ENCODE assay signal across 8 cellular contexts in the genomic region with DNA sequence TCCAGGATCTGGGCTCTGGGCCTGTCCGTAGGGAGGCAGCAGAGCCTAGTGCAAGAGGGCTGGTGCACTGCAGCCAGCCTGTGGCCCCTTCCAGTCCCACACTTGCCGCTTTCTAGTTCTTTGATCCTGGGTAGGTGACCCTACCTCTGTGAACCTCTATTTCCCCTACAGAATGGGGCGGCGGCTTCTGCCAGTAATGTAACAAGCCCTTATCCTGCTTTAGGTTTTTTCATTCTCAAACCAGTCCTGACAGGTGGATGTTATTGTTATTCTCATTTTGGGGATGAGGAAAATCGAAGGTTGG. TPM values are rescaled to one million over a fixed set of nuclear protein-coding genes. Genes with fewer than 3 reads are reported as not detected.
DNase-seq lines count a peak whose midpoint lies in the region; ATAC-seq, FAIRE-seq and TF ChIP-seq lines count a peak whose summit lies in the region.

No MANE protein-coding gene starts in this region.

- POLR2A ChIA-PET in HEK293 (lab: Yijun Ruan, JAX): interaction anchor here (1.2 to 2.6 kb wide), 4 partner anchors 15 to 259 kb away, joined by 3 to 19 read pairs (median 6); partner anchors contain the start of genes ECI1 and RPS2
- POLR2A ChIA-PET in activated CD8-positive, alpha-beta T cell treated with anti-CD3 and anti-CD28 coated beads for 36 hours (lab: Charles Lee): interaction anchor here (1.0 to 4.0 kb wide), 4 partner anchors 10 to 69 kb away, joined by 3 to 19 read pairs (median 4); partner anchors contain the start of genes ECI1 and TRAF7

- CTCF ChIA-PET in HEK293 (lab: Yijun Ruan, JAX): interaction anchor here (0.6 to 1.0 kb wide), 2 partner anchors 29 to 220 kb away, joined by 3 read pairs; no protein-coding TSS in a partner anchor
- CTCF ChIA-PET in activated CD8-positive, alpha-beta T cell treated with anti-CD3 and anti-CD28 coated beads for 36 hours (lab: Charles Lee): interaction anchor here (1.8 to 2.7 kb wide), 2 partner anchors 28 to 29 kb away, joined by 6 to 9 read pairs; partner anchors contain the start of gene ECI1

- H3K9me3 ChIP-seq in HEK293 (ENCODE audit: control insufficient read depth, insufficient read depth, low read depth, low read length) (no peaks in the 10 kb centered on the region), iPS DF 6.9 (ENCODE audit: control insufficient read depth, insufficient read depth, low read length) (no peaks in the 10 kb centered on the region)

- H3K27me3 ChIP-seq in iPS DF 6.9 (ENCODE audit: control insufficient read depth, insufficient read depth, low read length): no peaks in the 10 kb centered on the region

- H3K4me1 ChIP-seq in HEK293 (ENCODE audit: control insufficient read depth, insufficient read depth, low read length) (0 out of 2 replicates have a peak, but pooled peaks cover 2% of the 10 kb centered on the region), iPS DF 6.9 (ENCODE audit: control insufficient read depth, insufficient read depth, low read length) (no peaks in the 10 kb centered on the region)

- intact Hi-C loops in activated CD8-positive, alpha-beta T cell treated with anti-CD3 and anti-CD28 coated beads for 36 hours (cut with micrococcal nuclease): no loop called here

- H3K4me3 ChIP-seq in HEK293 (ENCODE audit: low read depth, low read length): peak overlapping the region; percentile 96
- peak overlapping the region; percentile 84 for H3K4me3 ChIP-seq in iPS DF 6.9 (ENCODE audit: low read length)

- TF ChIP-seq CTCF in HEK293 (tag by site-specific recombination; IDR thresholded peaks at IDR 0.05): peak; percentile 60; the same call in 1 of the 2 replicates
- TF ChIP-seq CTCF in activated CD8-positive, alpha-beta T cell treated with anti-CD3 and anti-CD28 coated beads for 36 hours (IDR thresholded peaks at IDR 0.05): no peak
- TF ChIP-seq CTCF in D721Med (IDR thresholded peaks at IDR 0.05; ENCODE audit: insufficient read depth, missing control alignments): no peak

- no peak for FAIRE-seq in D721Med (lab: Jason Lieb, UNC)

- H3K27ac ChIP-seq in HEK293 (ENCODE audit: extremely low read depth, low read depth, low read length) (peak overlapping the region; percentile 94), iPS DF 6.9 (ENCODE audit: low read length) (no peak overlapping the region)

- DNase-seq in CD1c-positive myeloid dendritic cell (ENCODE audit: extremely low spot score) (peak; percentile 17), iPS DF 6.9 (ENCODE audit: low read depth, low spot score) (no peak), activated gamma-delta T cell (lab: John Stamatoyannopoulos, UW) (no peak), DMS153 (lab: John Stamatoyannopoulos, UW) (no peak), D721Med (ENCODE audit: insufficient read length, low spot score) (no peak)
- DNase-seq in activated CD8-positive, alpha-beta T cell treated with anti-CD3 and anti-CD28 coated beads for 36 hours: no peak
- no peak for DNase-seq in stimulated activated effector memory CD8-positive, alpha-beta T cell treated with anti-CD3 and anti-CD28 coated beads, Interleukin-12 subunit alpha, Interleukin-12 subunit beta, amount 100 ng/mL, for 72 hours (ENCODE audit: low spot score in 2 of 2)

- peak overlapping the region; percentile 52 for H3K27ac Mint-ChIP-seq in activated CD8-positive, alpha-beta T cell treated with anti-CD3 and anti-CD28 coated beads for 36 hours
- H3K27ac Mint-ChIP-seq in stimulated activated effector memory CD8-positive, alpha-beta T cell treated with anti-CD3 and anti-CD28 coated beads, Interleukin-12 subunit alpha, Interleukin-12 subunit beta, amount 100 ng/mL, for 72 hours: peak overlapping the region; percentile 92

- H3K4me1 Mint-ChIP-seq in activated CD8-positive, alpha-beta T cell treated with anti-CD3 and anti-CD28 coated beads for 36 hours (ENCODE audit: low read depth): peaks cover 10% of the 10 kb centered on the region
- H3K4me1 Mint-ChIP-seq in stimulated activated effector memory CD8-positive, alpha-beta T cell treated with anti-CD3 and anti-CD28 coated beads, Interleukin-12 subunit alpha, Interleukin-12 subunit beta, amount 100 ng/mL, for 72 hours: peaks cover 17% of the 10 kb centered on the region

- H3K36me3 ChIP-seq in HEK293 (ENCODE audit: control insufficient read depth in 2 of 2, insufficient read depth in 1 of 2, low read length in 2 of 2) (peaks cover 0 to 26% of the 10 kb centered on the region in 2 experiments; a peak in 2 of 3 replicates), iPS DF 6.9 (ENCODE audit: control insufficient read depth, insufficient read depth, low read length) (no peaks in the 10 kb centered on the region; the same call in 1 of the 2 replicates)

- peak; percentile 0 for ATAC-seq in activated CD8-positive, alpha-beta T cell treated with anti-CD3 and anti-CD28 coated beads for 36 hours
- ATAC-seq in stimulated activated effector memory CD8-positive, alpha-beta T cell treated with anti-CD3 and anti-CD28 coated beads, Interleukin-12 subunit alpha, Interleukin-12 subunit beta, amount 100 ng/mL, for 72 hours: no peak

- no CpG with 5 or more reads among the region's 5 CpGs for WGBS in iPS DF 6.9 (ENCODE audit: insufficient coverage, insufficient read length)

- H3K27me3 Mint-ChIP-seq in activated CD8-positive, alpha-beta T cell treated with anti-CD3 and anti-CD28 coated beads for 36 hours: no peaks in the 10 kb centered on the region

- peaks cover 4% of the 10 kb centered on the region for H3K36me3 Mint-ChIP-seq in activated CD8-positive, alpha-beta T cell treated with anti-CD3 and anti-CD28 coated beads for 36 hours (ENCODE audit: low read depth)
- peaks cover 11% of the 10 kb centered on the region for H3K36me3 Mint-ChIP-seq in stimulated activated effector memory CD8-positive, alpha-beta T cell treated with anti-CD3 and anti-CD28 coated beads, Interleukin-12 subunit alpha, Interleukin-12 subunit beta, amount 100 ng/mL, for 72 hours

- H3K4me3 Mint-ChIP-seq in activated CD8-positive, alpha-beta T cell treated with anti-CD3 and anti-CD28 coated beads for 36 hours: peak overlapping the region; percentile 80
- peak overlapping the region; percentile 80 for H3K4me3 Mint-ChIP-seq in stimulated activated effector memory CD8-positive, alpha-beta T cell treated with anti-CD3 and anti-CD28 coated beads, Interleukin-12 subunit alpha, Interleukin-12 subunit beta, amount 100 ng/mL, for 72 hours

- H3K9me3 Mint-ChIP-seq in activated CD8-positive, alpha-beta T cell treated with anti-CD3 and anti-CD28 coated beads for 36 hours: no peaks in the 10 kb centered on the region
- no peaks in the 10 kb centered on the region for H3K9me3 Mint-ChIP-seq in stimulated activated effector memory CD8-positive, alpha-beta T cell treated with anti-CD3 and anti-CD28 coated beads, Interleukin-12 subunit alpha, Interleukin-12 subunit beta, amount 100 ng/mL, for 72 hours

TF ChIP-seq in HEK293, 187 proteins besides CTCF, POLR2A, EP300 and RAD21 (continues in another document):
- no peak for TF ChIP-seq ZNF585B (tag by site-specific recombination; IDR thresholded peaks at IDR 0.05)
- no peak for TF ChIP-seq ZNF600 (tag by site-specific recombination; IDR thresholded peaks at IDR 0.05)
- TF ChIP-seq SP3 (tag by site-specific recombination; IDR thresholded peaks at IDR 0.05): peak; percentile 19; the same call in 1 of the 2 replicates
- no peak; the same call in 1 of the 2 replicates for TF ChIP-seq KLF7 (tag by site-specific recombination; IDR thresholded peaks at IDR 0.05; ENCODE audit: borderline replicate concordance)
- TF ChIP-seq KLF1 (tag by site-specific recombination; IDR thresholded peaks at IDR 0.05): peak; percentile 12; the same call in 1 of the 2 replicates
- no peak for TF ChIP-seq ZNF501 (tag by site-specific recombination; IDR thresholded peaks at IDR 0.05)
- TF ChIP-seq ZBTB21 (tag by site-specific recombination; IDR thresholded peaks at IDR 0.05): no peak
- no peak for TF ChIP-seq ZNF529 (tag by site-specific recombination; IDR thresholded peaks at IDR 0.05; ENCODE audit: insufficient replicate concordance)
- no peak for TF ChIP-seq ZNF37A (tag by site-specific recombination; IDR thresholded peaks at IDR 0.05)
- no peak for TF ChIP-seq KLF8 (tag by site-specific recombination; IDR thresholded peaks at IDR 0.05)
- TF ChIP-seq ZNF140 (tag by site-specific recombination; IDR thresholded peaks at IDR 0.05): no peak
- TF ChIP-seq GFI1B (tag by site-specific recombination; IDR thresholded peaks at IDR 0.05): no peak
- 0 out of 2 replicates have a peak, but pooled peaks have one; percentile 2 for TF ChIP-seq SCRT2 (tag by site-specific recombination; IDR thresholded peaks at IDR 0.05)
- TF ChIP-seq, protein P1, sequence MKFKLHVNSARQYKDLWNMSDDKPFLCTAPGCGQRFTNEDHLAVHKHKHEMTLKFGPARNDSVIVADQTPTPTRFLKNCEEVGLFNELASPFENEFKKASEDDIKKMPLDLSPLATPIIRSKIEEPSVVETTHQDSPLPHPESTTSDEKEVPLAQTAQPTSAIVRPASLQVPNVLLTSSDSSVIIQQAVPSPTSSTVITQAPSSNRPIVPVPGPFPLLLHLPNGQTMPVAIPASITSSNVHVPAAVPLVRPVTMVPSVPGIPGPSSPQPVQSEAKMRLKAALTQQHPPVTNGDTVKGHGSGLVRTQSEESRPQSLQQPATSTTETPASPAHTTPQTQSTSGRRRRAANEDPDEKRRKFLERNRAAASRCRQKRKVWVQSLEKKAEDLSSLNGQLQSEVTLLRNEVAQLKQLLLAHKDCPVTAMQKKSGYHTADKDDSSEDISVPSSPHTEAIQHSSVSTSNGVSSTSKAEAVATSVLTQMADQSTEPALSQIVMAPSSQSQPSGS (tag by site-specific recombination; IDR thresholded peaks at IDR 0.05; ENCODE audit: low read depth): no peak
- no peak for TF ChIP-seq ZFP69B (tag by site-specific recombination; IDR thresholded peaks at IDR 0.05)
- TF ChIP-seq ZNF391 (tag by site-specific recombination; IDR thresholded peaks at IDR 0.05; ENCODE audit: borderline replicate concordance, low read depth): no peak

RNA-seq across cellular contexts. Expression of gene E4F1, which starts 0.7 kb away (rescaled TPM):
- total RNA-seq in activated CD8-positive, alpha-beta T cell treated with anti-CD3 and anti-CD28 coated beads for 36 hours: 10 to 100 TPM; 19.4 to 21.1 TPM

RNA-seq across cellular contexts. Expression of gene PGP, which starts 9.5 kb away (rescaled TPM):
- 10 to 100 TPM; 19.8 to 20.1 TPM for total RNA-seq in activated CD8-positive, alpha-beta T cell treated with anti-CD3 and anti-CD28 coated beads for 36 hours

RNA-seq across cellular contexts. Expression of gene DNASE1L2, which starts 12.1 kb away (rescaled TPM):
- total RNA-seq in activated CD8-positive, alpha-beta T cell treated with anti-CD3 and anti-CD28 coated beads for 36 hours: under 1 TPM; 0.32 to 0.51 TPM

RNA-seq across cellular contexts. Expression of gene BRICD5, which starts 13.5 kb away (rescaled TPM):
- 1 to 10 TPM; 6.6 to 6.9 TPM for total RNA-seq in activated CD8-positive, alpha-beta T cell treated with anti-CD3 and anti-CD28 coated beads for 36 hours

RNA-seq across cellular contexts. Expression of gene MLST8, which starts 18.9 kb away (rescaled TPM):
- 10 to 100 TPM; 70.0 to 70.7 TPM for total RNA-seq in activated CD8-positive, alpha-beta T cell treated with anti-CD3 and anti-CD28 coated beads for 36 hours
